In genomic region chr16:49620158-49620867, GRCh38 we compare ENCODE assay signal across 11 cellular contexts.
A peak's percentile ranks its signal among the peaks of the same experiment; 100 is the strongest.
DNase-seq lines count a peak whose midpoint lies in the region; ATAC-seq and TF ChIP-seq lines count a peak whose summit lies in the region.
"Had no signal": no experiment of that assay in that cellular context is flagged by ENCODE, and none has a peak within 500 bp of the region (broad histone marks: within the 10 kb centered on the region; RNA-seq: fewer than 3 reads in every experiment).

No MANE protein-coding gene starts in this region.

- H4K20me1 ChIP-seq in hepatocyte (ENCODE audit: insufficient read depth, poor library complexity, severe bottlenecking): no peaks in the 10 kb centered on the region

- TF ChIP-seq CTCF in hepatocyte (IDR thresholded peaks at IDR 0.05; ENCODE audit: poor library complexity): no peak
- TF ChIP-seq CTCF in gastrocnemius medialis (IDR thresholded peaks at IDR 0.05 in 4 of 5, conservative IDR thresholded peaks at IDR 0.05 in 1 of 5): no peak

- H3K27me3 ChIP-seq in hepatocyte (no peaks in the 10 kb centered on the region), gastrocnemius medialis (no peaks in the 10 kb centered on the region)

- no peaks in the 10 kb centered on the region for H3K9me2 ChIP-seq in hepatocyte (replicated peaks; ENCODE audit: insufficient read depth)

- WGBS in hepatocyte (ENCODE audit: low lambda C conversion rate, missing lambda C conversion rate): 22% methylated on average over 10 of the region's 11 CpGs

- no peak overlapping the region for H2AFZ ChIP-seq in hepatocyte

- peak overlapping the region; percentile 55 for H3K4me2 ChIP-seq in hepatocyte

- no peaks in the 10 kb centered on the region for H3K79me2 ChIP-seq in hepatocyte

- H3K4me3 ChIP-seq in hepatocyte (no peak overlapping the region), gastrocnemius medialis (no peak overlapping the region)

- H3K4me1 ChIP-seq in hepatocyte (ENCODE audit: insufficient read depth) (peaks cover 31% of the 10 kb centered on the region), gastrocnemius medialis (peaks cover 22% of the 10 kb centered on the region in 2 donors)

- no peak for TF ChIP-seq POLR2A in gastrocnemius medialis (IDR thresholded peaks at IDR 0.05)

- intact Hi-C loops in gastrocnemius medialis (cut with DNase I; ENCODE audit: low total_unique reads): no loop called here

- peak; percentile 84 to 86 for ATAC-seq in gastrocnemius medialis
- ATAC-seq in GM21447 (IDR thresholded peaks at IDR 0.05; ENCODE audit: unreplicated experiment): no peak
- no peak for ATAC-seq in GM18519 (IDR thresholded peaks at IDR 0.05; ENCODE audit: low FRiP score, unreplicated experiment)
- ATAC-seq: naive thymus-derived CD4-positive, alpha-beta T cell; Panc1 had no signal

- in situ Hi-C loops in gastrocnemius medialis (cut with MboI; ENCODE audit: low sequenced_read_pairs in 4 of 4): loop anchor here (25.0 kb wide), 1 partner anchor 242 kb away; the partner anchor contains the start of gene ZNF423 (in 4 of the 4)

- H3K27ac ChIP-seq in hepatocyte (peak overlapping the region; percentile 94), gastrocnemius medialis (peak overlapping the region; percentile 58 to 83 (median 71))

- H3K36me3 ChIP-seq in hepatocyte (replicated peaks; ENCODE audit: insufficient read depth, low read depth): no peaks in the 10 kb centered on the region
- no peaks in the 10 kb centered on the region for H3K36me3 ChIP-seq in gastrocnemius medialis

- DNase-seq in GM03348 (ENCODE audit: low spot score) (peak; percentile 81), amniotic stem cell (lab: John Stamatoyannopoulos, UW) (peak; percentile 59), hepatocyte (ENCODE audit: low spot score) (peak; percentile 89), gastrocnemius medialis (peak; percentile 50 to 82), NCI-H510A (lab: John Stamatoyannopoulos, UW) (no peak)
- no peak for DNase-seq in activated CD4-positive, alpha-beta T cell treated with anti-CD3 and anti-CD28 coated beads for 4 hours
- DNase-seq: activated naive CD4-positive, alpha-beta T cell treated with anti-CD3 and anti-CD28 coated beads, Interleukin-2, amount 50 U/mL, for 16 hours; naive thymus-derived CD4-positive, alpha-beta T cell had no signal

- H3K9me3 ChIP-seq in hepatocyte (ENCODE audit: low read depth) (no peaks in the 10 kb centered on the region), gastrocnemius medialis (no peaks in the 10 kb centered on the region)

Comparison
In these comparisons a context has a peak if more than half of its experiments do, and no peak if none do; other contexts are left out.
1. DNase-seq: peak in GM03348 (single experiment), amniotic stem cell (single experiment), hepatocyte (single experiment) and gastrocnemius medialis (2 of 2); none in NCI-H510A (single experiment) and activated CD4-positive, alpha-beta T cell treated with anti-CD3 and anti-CD28 coated beads for 4 hours (0 of 2).
2. ATAC-seq: peak in gastrocnemius medialis (2 of 2); none in GM21447 (single experiment) and GM18519 (single experiment).